Comparison of ENCODE assay signal across 16 cellular contexts in genomic region chr15:98876461-98877369, GRCh38.
DNase-seq lines count a peak whose midpoint lies in the region; ATAC-seq, FAIRE-seq and TF ChIP-seq lines count a peak whose summit lies in the region.
"Had no signal": no experiment of that assay in that cellular context is flagged by ENCODE, and none has a peak within 500 bp of the region (broad histone marks: within the 10 kb centered on the region; RNA-seq: fewer than 3 reads in every experiment).

No MANE protein-coding gene starts in this region.

- H3K36me3 ChIP-seq in HEK293 (ENCODE audit: control insufficient read depth in 2 of 2, insufficient read depth in 1 of 2, low read length in 2 of 2) (no peaks in the 10 kb centered on the region), breast epithelium (no peaks in the 10 kb centered on the region), stomach (no peaks in the 10 kb centered on the region)
- H3K36me3 ChIP-seq: HAP-1, spleen had no signal

- H3K4me2 ChIP-seq in A549, result peak overlapping the region; percentile 79

- POLR2A ChIA-PET in A549 (lab: Yijun Ruan, JAX) (interaction anchor here (0.7 kb wide), 1 partner anchor 16 kb away, joined by 3 read pairs; no protein-coding TSS in a partner anchor), HEK293 (lab: Yijun Ruan, JAX) (no interaction called here)

- no peak overlapping the region for H3K4me3 Mint-ChIP-seq in nephron progenitor cell
- H3K4me3 Mint-ChIP-seq: activated naive CD4-positive, alpha-beta T cell treated with anti-CD3 and anti-CD28 coated beads for 36 hours; endodermal cell had no signal

- FAIRE-seq in A549 (lab: Jason Lieb, UNC), result no peak

- no peak for TF ChIP-seq POLR2A in A549 (IDR thresholded peaks at IDR 0.05; ENCODE audit: low read length)
- no peak for TF ChIP-seq POLR2A in breast epithelium (IDR thresholded peaks at IDR 0.05)
- no peak for TF ChIP-seq POLR2A in stomach (IDR thresholded peaks at IDR 0.05)

- peaks cover 95% of the 10 kb centered on the region for H3K4me1 ChIP-seq in A549
- peaks cover 36% of the 10 kb centered on the region for H3K4me1 ChIP-seq in HEK293 (ENCODE audit: control insufficient read depth, insufficient read depth, low read length)
- H3K4me1 ChIP-seq in breast epithelium, result peaks cover 5 to 13% of the 10 kb centered on the region in 2 donors
- peaks cover 31 to 75% (median 54%) of the 10 kb centered on the region in 4 donors for H3K4me1 ChIP-seq in stomach

- H3K36me3 Mint-ChIP-seq in nephron progenitor cell (ENCODE audit: low read depth), result peaks cover 4% of the 10 kb centered on the region

- H3K27ac ChIP-seq in A549 (peak overlapping the region; percentile 95 to 97), HEK293 (ENCODE audit: extremely low read depth, low read depth, low read length) (no peak overlapping the region), breast epithelium (peak overlapping the region; percentile 27 to 55), stomach (peak overlapping the region in 1 of 5 donors; percentile 34)

- peak overlapping the region; percentile 13 for H3K27ac Mint-ChIP-seq in nephron progenitor cell
- H3K27ac Mint-ChIP-seq: activated naive CD4-positive, alpha-beta T cell treated with anti-CD3 and anti-CD28 coated beads for 36 hours had no signal

- no peaks in the 10 kb centered on the region for H3K9me3 Mint-ChIP-seq in nephron progenitor cell
- H3K9me3 Mint-ChIP-seq: activated naive CD4-positive, alpha-beta T cell treated with anti-CD3 and anti-CD28 coated beads for 36 hours; endodermal cell had no signal

- no peaks in the 10 kb centered on the region for H3K27me3 Mint-ChIP-seq in nephron progenitor cell (ENCODE audit: low read depth, poor library complexity)

- in situ Hi-C loops in ACHN (cut with HindIII; ENCODE audit: low pct_ligation_motif_present, low pct_unique_long_range_greater_than_20kb, low sequenced_read_pairs), result no loop called here

- H3K9me3 ChIP-seq in A549 (no peaks in the 10 kb centered on the region), HEK293 (ENCODE audit: control insufficient read depth, insufficient read depth, low read depth, low read length) (no peaks in the 10 kb centered on the region), breast epithelium (no peaks in the 10 kb centered on the region), stomach (no peaks in the 10 kb centered on the region)
- H3K9me3 ChIP-seq: HAP-1, spleen had no signal

- H3K4me3 ChIP-seq in A549, result no peak overlapping the region
- H3K4me3 ChIP-seq in HEK293 (ENCODE audit: low read depth, low read length), result no peak overlapping the region
- H3K4me3 ChIP-seq in breast epithelium, result no peak overlapping the region
- H3K4me3 ChIP-seq in stomach, result no peak overlapping the region
- H3K4me3 ChIP-seq: HAP-1, spleen had no signal

- no peaks in the 10 kb centered on the region for H3K27me3 ChIP-seq in breast epithelium
- H3K27me3 ChIP-seq in stomach, result no peaks in the 10 kb centered on the region
- H3K27me3 ChIP-seq: spleen had no signal

- no peak for TF ChIP-seq CTCF in A549 (IDR thresholded peaks at IDR 0.05)
- no peak for TF ChIP-seq CTCF in HEK293 (tag by site-specific recombination; IDR thresholded peaks at IDR 0.05)
- TF ChIP-seq CTCF in breast epithelium (IDR thresholded peaks at IDR 0.05), result no peak
- no peak for TF ChIP-seq CTCF in nephron progenitor cell (IDR thresholded peaks at IDR 0.05)
- TF ChIP-seq CTCF in stomach (IDR thresholded peaks at IDR 0.05), result no peak

- peaks cover 88% of the 10 kb centered on the region for H3K4me1 Mint-ChIP-seq in nephron progenitor cell

- CTCF ChIA-PET in A549 (lab: Yijun Ruan, JAX), result interaction anchor here (0.6 to 6.6 kb wide), 9 partner anchors 9 to 357 kb away, joined by 3 to 97 read pairs (median 5); no protein-coding TSS in a partner anchor
- CTCF ChIA-PET in HEK293 (lab: Yijun Ruan, JAX), result interaction anchor here (0.5 to 1.2 kb wide), 4 partner anchors 9 to 380 kb away, joined by 3 to 4 read pairs (median 3); no protein-coding TSS in a partner anchor

- no peak for TF ChIP-seq EP300 in A549 (IDR thresholded peaks at IDR 0.05)
- no peak for TF ChIP-seq EP300 in stomach (IDR thresholded peaks at IDR 0.05)

- no peak for ATAC-seq in A549
- ATAC-seq: stimulated activated naive CD8-positive, alpha-beta T cell treated with anti-CD3 and anti-CD28 coated beads, Interleukin-15, Interleukin-2, amounts not matched to agents 100 U/mL and 50 U/mL, for 24 hours had no signal

- DNase-seq in A549 (ENCODE audit: low read depth in 1 of 2, low spot score in 1 of 2) (no peak), breast epithelium (ENCODE audit: low spot score in 2 of 2) (no peak), nephron progenitor cell (no peak), T-helper 2 cell (no peak), germinal center (ENCODE audit: low spot score) (no peak), ACHN (no peak), stomach (no peak)
- DNase-seq: activated CD4-positive, alpha-beta T cell treated with anti-CD3 and anti-CD28 coated beads for 4 hours; activated naive CD4-positive, alpha-beta T cell treated with anti-CD3 and anti-CD28 coated beads for 36 hours; caudate nucleus; endodermal cell; mesenchymal stem cell; spleen; stimulated activated naive CD8-positive, alpha-beta T cell treated with anti-CD3 and anti-CD28 coated beads, Interleukin-15, Interleukin-2, amounts not matched to agents 100 U/mL and 50 U/mL, for 24 hours had no signal

- no peak for TF ChIP-seq RAD21 in A549 (conservative IDR thresholded peaks at IDR 0.05 in 1 of 2, IDR thresholded peaks at IDR 0.05 in 1 of 2)

- WGBS in A549 (ENCODE audit: missing lambda C conversion rate), result 71% methylated on average over 5 of the region's 5 CpGs
- 71 to 82% (median 75%) methylated on average over 5 of the region's 5 CpGs for WGBS in stomach, 5 donors

- intact Hi-C loops in breast epithelium (cut with DNase I; ENCODE audit: low total_unique reads), result no loop called here
- intact Hi-C loops in stomach (cut with DNase I; ENCODE audit: low total_unique reads), result loop anchor here (10.0 kb wide), 1 partner anchor 72 kb away; no protein-coding TSS in a partner anchor

TF ChIP-seq in A549, 52 proteins besides CTCF, POLR2A, EP300 and RAD21 (continues in another document):
- TF ChIP-seq ZNF302 (CRISPR knock-in tag; IDR thresholded peaks at IDR 0.05), result no peak
- TF ChIP-seq HOXB13 (CRISPR knock-in tag; IDR thresholded peaks at IDR 0.05; ENCODE audit: low read depth), result no peak
- TF ChIP-seq CBX8 (IDR thresholded peaks at IDR 0.05), result no peak
- peak; percentile 47; the same call in 1 of the 2 replicates for TF ChIP-seq GATA3 (IDR thresholded peaks at IDR 0.05; ENCODE audit: borderline replicate concordance)
- TF ChIP-seq MAX (IDR thresholded peaks at IDR 0.05), result 0 out of 2 replicates have a peak, but pooled peaks have one; percentile 13
- no peak for TF ChIP-seq POLR2AphosphoS2 (conservative IDR thresholded peaks at IDR 0.05; ENCODE audit: low read length)
- TF ChIP-seq EHF (CRISPR knock-in tag; IDR thresholded peaks at IDR 0.05), result no peak
- no peak for TF ChIP-seq CHD4 (IDR thresholded peaks at IDR 0.05; ENCODE audit: borderline replicate concordance)
- no peak for TF ChIP-seq ATOH8 (CRISPR knock-in tag; IDR thresholded peaks at IDR 0.05; ENCODE audit: low read depth)
- TF ChIP-seq FOSL2 (IDR thresholded peaks at IDR 0.05), result no peak
- TF ChIP-seq FOSL2 (CRISPR knock-in tag; IDR thresholded peaks at IDR 0.05), result no peak
- TF ChIP-seq CBX2 (IDR thresholded peaks at IDR 0.05; ENCODE audit: borderline replicate concordance, low read depth), result no peak
- no peak for TF ChIP-seq FOXS1 (CRISPR knock-in tag; IDR thresholded peaks at IDR 0.05)
- TF ChIP-seq PHF8 (IDR thresholded peaks at IDR 0.05; ENCODE audit: borderline replicate concordance, low read depth), result no peak

TF ChIP-seq in HEK293, 187 proteins besides CTCF, POLR2A, EP300 and RAD21:
- TF ChIP-seq ZNF211 (tag by site-specific recombination; IDR thresholded peaks at IDR 0.05; ENCODE audit: low read depth) (no peak), ZNF548 (tag by site-specific recombination; IDR thresholded peaks at IDR 0.05) (no peak), PRDM6 (tag by site-specific recombination; IDR thresholded peaks at IDR 0.05) (peak; percentile 32; the same call in 1 of the 2 replicates), TCF7L2 (IDR thresholded peaks at IDR 0.05; ENCODE audit: borderline replicate concordance, low read depth, low read length) (peak; percentile 67), ZFP69B (tag by site-specific recombination; IDR thresholded peaks at IDR 0.05) (peak; percentile 49; the same call in 1 of the 2 replicates)
- TF ChIP-seq, protein P1, sequence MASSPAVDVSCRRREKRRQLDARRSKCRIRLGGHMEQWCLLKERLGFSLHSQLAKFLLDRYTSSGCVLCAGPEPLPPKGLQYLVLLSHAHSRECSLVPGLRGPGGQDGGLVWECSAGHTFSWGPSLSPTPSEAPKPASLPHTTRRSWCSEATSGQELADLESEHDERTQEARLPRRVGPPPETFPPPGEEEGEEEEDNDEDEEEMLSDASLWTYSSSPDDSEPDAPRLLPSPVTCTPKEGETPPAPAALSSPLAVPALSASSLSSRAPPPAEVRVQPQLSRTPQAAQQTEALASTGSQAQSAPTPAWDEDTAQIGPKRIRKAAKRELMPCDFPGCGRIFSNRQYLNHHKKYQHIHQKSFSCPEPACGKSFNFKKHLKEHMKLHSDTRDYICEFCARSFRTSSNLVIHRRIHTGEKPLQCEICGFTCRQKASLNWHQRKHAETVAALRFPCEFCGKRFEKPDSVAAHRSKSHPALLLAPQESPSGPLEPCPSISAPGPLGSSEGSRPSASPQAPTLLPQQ (tag by site-specific recombination; IDR thresholded peaks at IDR 0.05), result 0 out of 2 replicates have a peak, but pooled peaks have one; percentile 38
